In genomic region chrX:134548844-134549205, GRCh38 we compare ENCODE assay signal across 7 cellular contexts.
DNase-seq lines count a peak whose midpoint lies in the region; ATAC-seq, FAIRE-seq and TF ChIP-seq lines count a peak whose summit lies in the region.

No MANE protein-coding gene starts in this region.

- WGBS in gastroesophageal sphincter (ENCODE audit: low coverage in 1 of 2), 2 donors: 0 to 18% methylated on average over 7 to 16 of the region's 17 CpGs
- WGBS in spleen, 5 donors: 0 to 35% (median 6%) methylated on average over 17 of the region's 17 CpGs

- H3K27me3 ChIP-seq in HAP-1 (ENCODE audit: low read depth) (no peaks in the 10 kb centered on the region), gastroesophageal sphincter (peaks cover 15% of the 10 kb centered on the region), spleen (replicated peaks in 1 of 7) (peaks cover 0 to 83% (median 52%) of the 10 kb centered on the region in 7 donors)

- no peak for FAIRE-seq in RCC 7860 (lab: Jason Lieb, UNC)

- DNase-seq in HAP-1 (ENCODE audit: low spot score in 2 of 2): no peak
- no peak for DNase-seq in spleen
- DNase-seq in GM20000 (ENCODE audit: low spot score): no peak
- DNase-seq in RCC 7860 (ENCODE audit: low spot score): no peak
- no peak for DNase-seq in dedifferentiated amniotic fluid mesenchymal stem cell (ENCODE audit: extremely low spot score)

- peak overlapping the region; percentile 69 for H3K4me3 ChIP-seq in HAP-1
- peak overlapping the region; percentile 62 to 66 for H3K4me3 ChIP-seq in gastroesophageal sphincter
- peak overlapping the region; percentile 18 to 73 (median 48) for H3K4me3 ChIP-seq in spleen

- H3K9me3 ChIP-seq in HAP-1 (no peaks in the 10 kb centered on the region), gastroesophageal sphincter (no peaks in the 10 kb centered on the region), spleen (no peaks in the 10 kb centered on the region)

- H3K4me1 ChIP-seq in HAP-1: peaks cover 41% of the 10 kb centered on the region
- peaks cover 0 to 27% (median 0%) of the 10 kb centered on the region in 3 donors for H3K4me1 ChIP-seq in gastroesophageal sphincter
- peaks cover 0 to 62% (median 17%) of the 10 kb centered on the region in 6 donors for H3K4me1 ChIP-seq in spleen

- intact Hi-C loops in spleen (cut with DNase I; ENCODE audit: low total_unique reads): no loop called here

- ATAC-seq in gastroesophageal sphincter: no peak

- TF ChIP-seq POLR2A in gastroesophageal sphincter (IDR thresholded peaks at IDR 0.05) (no peak), spleen (IDR thresholded peaks at IDR 0.05) (no peak)

- no peak for TF ChIP-seq EP300 in gastroesophageal sphincter (IDR thresholded peaks at IDR 0.05)

- H3K27ac ChIP-seq in VCaP (peak overlapping the region; percentile 65), gastroesophageal sphincter (peak overlapping the region in 3 of 4 donors; percentile 78 to 85 (median 81)), spleen (peak overlapping the region; percentile 58 to 90 (median 84))

- TF ChIP-seq CTCF in VCaP (conservative IDR thresholded peaks at IDR 0.05) (no peak), gastroesophageal sphincter (IDR thresholded peaks at IDR 0.05) (no peak), spleen (IDR thresholded peaks at IDR 0.05 in 8 of 11, conservative IDR thresholded peaks at IDR 0.05 in 3 of 11) (no peak), GM20000 (IDR thresholded peaks at IDR 0.05; ENCODE audit: extremely low read depth, missing control alignments) (no peak)

- H3K36me3 ChIP-seq in HAP-1 (replicated peaks) (0 out of 2 replicates have a peak, but pooled peaks cover 3% of the 10 kb centered on the region), gastroesophageal sphincter (no peaks in the 10 kb centered on the region), spleen (peaks cover 0 to 7% (median 0%) of the 10 kb centered on the region in 6 donors)

- in situ Hi-C loops in HAP-1 (cut with MboI; ENCODE audit: low sequenced_read_pairs): no loop called here
